9 cellular contexts compared by ENCODE assay signal in genomic region chr1:108646265-108646660, GRCh38. TPM values are rescaled to one million over a fixed set of nuclear protein-coding genes. Genes with fewer than 3 reads are reported as not detected.
DNase-seq lines count a peak whose midpoint lies in the region; ATAC-seq and TF ChIP-seq lines count a peak whose summit lies in the region.
"Had no signal": no experiment of that assay in that cellular context is flagged by ENCODE, and none has a peak within 500 bp of the region (broad histone marks: within the 10 kb centered on the region; RNA-seq: fewer than 3 reads in every experiment).

No MANE protein-coding gene starts in this region.

- no peak for TF ChIP-seq POLR2A in IMR-90 (IDR thresholded peaks at IDR 0.05; ENCODE audit: low read depth, low read length)
- TF ChIP-seq POLR2A in spleen (IDR thresholded peaks at IDR 0.05), result no peak

- H3K23ac ChIP-seq in IMR-90 (ENCODE audit: low read depth, low read length), result no peak overlapping the region

- peak overlapping the region; percentile 27 to 76; a peak in 2 of 4 replicates for H4K8ac ChIP-seq in IMR-90 (ENCODE audit: low read depth in 2 of 2, low read length in 2 of 2)

- dilution Hi-C loops in IMR-90 (cut with HindIII; ENCODE audit: low sequenced_read_pairs, unreplicated experiment), result no loop called here

- intact Hi-C loops in IMR-90 (cut with micrococcal nuclease), result loop anchor here (10.0 kb wide), 1 partner anchor 431 kb away; no protein-coding TSS in a partner anchor
- intact Hi-C loops in left ventricle myocardium inferior (cut with micrococcal nuclease), result no loop called here
- intact Hi-C loops in spleen (cut with DNase I; ENCODE audit: low total_unique reads), result loop anchor here (5.0 kb wide), 1 partner anchor 84 kb away; the partner anchor contains the start of gene EEIG2

- H3K18ac ChIP-seq in IMR-90 (ENCODE audit: low read depth, low read length), result peak overlapping the region; percentile 50; the same call in 1 of the 2 replicates

- peak overlapping the region; percentile 44; the same call in 1 of the 2 replicates for H4K91ac ChIP-seq in IMR-90 (ENCODE audit: insufficient read depth, low read depth, low read length)

- CTCF ChIA-PET in IMR-90 (lab: Yijun Ruan, JAX), result interaction anchor here (1.5 kb wide), 1 partner anchor 86 kb away, joined by 3 read pairs; the partner anchor contains the start of gene EEIG2

- H3K27ac ChIP-seq in IMR-90 (ENCODE audit: insufficient read depth, low read length), result no peak overlapping the region
- H3K27ac ChIP-seq in left ventricle myocardium inferior (replicated peaks), result peak overlapping the region; percentile 59
- H3K27ac ChIP-seq in spleen, result peak overlapping the region; percentile 64 to 95 (median 92)
- H3K27ac ChIP-seq: cardiac muscle cell had no signal

- H3K14ac ChIP-seq in IMR-90 (replicated peaks; ENCODE audit: low read depth, low read length), result 0 out of 2 replicates have a peak overlapping the region, but pooled peaks have one; percentile 9

- H2BK15ac ChIP-seq in IMR-90 (ENCODE audit: low read depth, low read length), result no peak overlapping the region; the same call in 2 of the 3 replicates

- no peaks in the 10 kb centered on the region for H3K27me3 Mint-ChIP-seq in activated naive CD8-positive, alpha-beta T cell

- no TSS peak for BruUV-seq in IMR-90 (replicated peaks; lab: Mats Ljungman, UMichigan)

- H4K20me1 ChIP-seq in IMR-90 (ENCODE audit: insufficient read depth, low read length), result no peaks in the 10 kb centered on the region

- peak overlapping the region; percentile 76; the same call in 1 of the 2 replicates for H2BK120ac ChIP-seq in IMR-90 (ENCODE audit: low read depth, low read length)

- H3K9ac ChIP-seq in IMR-90 (ENCODE audit: low read depth, low read length), result no peak overlapping the region

- no peak overlapping the region for H2AK9ac ChIP-seq in IMR-90 (replicated peaks; ENCODE audit: low read depth, low read length, poor library complexity)

- H3K4me3 ChIP-seq in IMR-90 (ENCODE audit: insufficient read depth, low read depth, low read length) (no peak overlapping the region), left ventricle myocardium inferior (no peak overlapping the region), spleen (peak overlapping the region in 1 of 8 donors; percentile 50)
- H3K4me3 ChIP-seq: cardiac muscle cell had no signal

- in situ Hi-C loops in IMR-90 (cut with MboI; ENCODE audit: low sequenced_read_pairs), result no loop called here

- WGBS in IMR-90 (ENCODE audit: extremely low coverage in 2 of 2, insufficient read length in 1 of 2), 2 experiments, result no CpG with 5 or more reads among the region's 4 CpGs
- 55 to 80% (median 71%) methylated on average over 4 of the region's 4 CpGs for WGBS in spleen, 5 donors

- ATAC-seq in IMR-90 (ENCODE audit: low read depth), result no peak

- no peaks in the 10 kb centered on the region for H3K27me3 ChIP-seq in IMR-90 (ENCODE audit: control insufficient read depth, insufficient read depth, low read length)
- no peaks in the 10 kb centered on the region for H3K27me3 ChIP-seq in left ventricle myocardium inferior (ENCODE audit: low read depth)
- no peaks in the 10 kb centered on the region for H3K27me3 ChIP-seq in spleen (replicated peaks in 1 of 7)
- H3K27me3 ChIP-seq: cardiac muscle cell had no signal

- H3K4me1 ChIP-seq in IMR-90 (ENCODE audit: control insufficient read depth, insufficient read depth, low read length) (peaks cover 5% of the 10 kb centered on the region), left ventricle myocardium inferior (peaks cover 10% of the 10 kb centered on the region), spleen (peaks cover 13 to 59% (median 49%) of the 10 kb centered on the region in 6 donors)

- no peak overlapping the region for H2BK5ac ChIP-seq in IMR-90 (ENCODE audit: low read depth, low read length, poor library complexity, severe bottlenecking)

- POLR2A ChIA-PET in IMR-90 (lab: Charles Lee; ENCODE audit: unreplicated experiment), result no interaction called here

- H3K4ac ChIP-seq in IMR-90 (ENCODE audit: low read depth, low read length), result peak overlapping the region; percentile 42

- H2AFZ ChIP-seq in IMR-90 (replicated peaks; ENCODE audit: low read length, poor library complexity), result peak overlapping the region; percentile 40

- peaks cover 23% of the 10 kb centered on the region for H3K36me3 Mint-ChIP-seq in activated naive CD8-positive, alpha-beta T cell

- no peak overlapping the region for H3K56ac ChIP-seq in IMR-90 (ENCODE audit: extremely low read depth, insufficient read depth, low read length)

- no peak overlapping the region; the same call in 1 of the 2 replicates for H2AK5ac ChIP-seq in IMR-90 (ENCODE audit: low read depth, low read length)

- H3K36me3 ChIP-seq in IMR-90 (ENCODE audit: control insufficient read depth, insufficient read depth, low read length) (no peaks in the 10 kb centered on the region), left ventricle myocardium inferior (no peaks in the 10 kb centered on the region), spleen (peaks cover 0 to 30% (median 3%) of the 10 kb centered on the region in 6 donors)
- H3K36me3 ChIP-seq: cardiac muscle cell had no signal

- H3K79me1 ChIP-seq in IMR-90 (ENCODE audit: low read depth in 1 of 2, low read length in 2 of 2), result no peaks in the 10 kb centered on the region

- peak overlapping the region; percentile 98 for H3K27ac Mint-ChIP-seq in activated naive CD8-positive, alpha-beta T cell

- H2BK20ac ChIP-seq in IMR-90 (ENCODE audit: low read depth, low read length), result peak overlapping the region; percentile 18; the same call in 1 of the 2 replicates

- H3K9me1 ChIP-seq in IMR-90 (ENCODE audit: insufficient read depth, low read length), result no peaks in the 10 kb centered on the region; the same call in 1 of the 2 replicates

- H3K4me3 Mint-ChIP-seq in activated naive CD8-positive, alpha-beta T cell, result peak overlapping the region; percentile 63

- H3K4me2 ChIP-seq in IMR-90 (ENCODE audit: low read depth, low read length), result no peak overlapping the region

- no peaks in the 10 kb centered on the region for H3K9me3 Mint-ChIP-seq in activated naive CD8-positive, alpha-beta T cell (ENCODE audit: low read depth)

- TF ChIP-seq RAD21 in IMR-90 (IDR thresholded peaks at IDR 0.05; ENCODE audit: low read length), result no peak

- peaks cover 64% of the 10 kb centered on the region for H3K4me1 Mint-ChIP-seq in activated naive CD8-positive, alpha-beta T cell (ENCODE audit: low read depth)

- H3K9me3 ChIP-seq in IMR-90 (ENCODE audit: control insufficient read depth, insufficient read depth, low read length) (no peaks in the 10 kb centered on the region), left ventricle myocardium inferior (replicated peaks) (no peaks in the 10 kb centered on the region), spleen (no peaks in the 10 kb centered on the region)

- H4K5ac ChIP-seq in IMR-90 (ENCODE audit: low read depth, low read length), result peak overlapping the region; percentile 88

- TF ChIP-seq CTCF in IMR-90 (conservative IDR thresholded peaks at IDR 0.05; ENCODE audit: low read depth, low read length), result no peak
- TF ChIP-seq CTCF in left ventricle myocardium inferior (IDR thresholded peaks at IDR 0.05; ENCODE audit: borderline replicate concordance), result no peak
- no peak for TF ChIP-seq CTCF in spleen (IDR thresholded peaks at IDR 0.05 in 8 of 11, conservative IDR thresholded peaks at IDR 0.05 in 3 of 11)

- no peak for DNase-seq in IMR-90
- DNase-seq in left ventricle myocardium inferior, result no peak
- no peak for DNase-seq in spleen
- DNase-seq in mucosa of gallbladder (ENCODE audit: low spot score), result no peak
- DNase-seq in stimulated activated CD4-positive, alpha-beta T cell treated with anti-CD3 and anti-CD28 coated beads, Interleukin-1b, Interleukin-23, amount 100 ng/mL, for 48 hours, result no peak
- DNase-seq in NCI-H2171 treated with DMSO at 0.1 percent for 48 hours (lab: John Stamatoyannopoulos, UW), result no peak
- DNase-seq: NCI-H1105 had no signal

TF ChIP-seq in IMR-90, 13 proteins besides CTCF, POLR2A, EP300 and RAD21 (continues in another document):
- TF ChIP-seq BHLHE40 (IDR thresholded peaks at IDR 0.05; ENCODE audit: low read depth, low read length) (no peak), MXI1 (IDR thresholded peaks at IDR 0.05; ENCODE audit: borderline replicate concordance, low read depth, low read length) (no peak), CEBPB (IDR thresholded peaks at IDR 0.05; ENCODE audit: low read depth, low read length) (no peak), SMC3 (IDR thresholded peaks at IDR 0.05; ENCODE audit: low read depth, low read length) (no peak), FOS (IDR thresholded peaks at IDR 0.05; ENCODE audit: low read depth, low read length) (no peak), NFE2L2 (IDR thresholded peaks at IDR 0.05; ENCODE audit: low read depth, low read length) (no peak), MAFK (IDR thresholded peaks at IDR 0.05; ENCODE audit: low read depth, low read length) (no peak), RCOR1 (IDR thresholded peaks at IDR 0.05; ENCODE audit: insufficient replicate concordance, low read length) (no peak), MAZ (IDR thresholded peaks at IDR 0.05; ENCODE audit: borderline replicate concordance, low read depth, low read length) (no peak), RFX5 (IDR thresholded peaks at IDR 0.05; ENCODE audit: low read depth, low read length) (no peak)
- TF ChIP-seq, protein P1, sequence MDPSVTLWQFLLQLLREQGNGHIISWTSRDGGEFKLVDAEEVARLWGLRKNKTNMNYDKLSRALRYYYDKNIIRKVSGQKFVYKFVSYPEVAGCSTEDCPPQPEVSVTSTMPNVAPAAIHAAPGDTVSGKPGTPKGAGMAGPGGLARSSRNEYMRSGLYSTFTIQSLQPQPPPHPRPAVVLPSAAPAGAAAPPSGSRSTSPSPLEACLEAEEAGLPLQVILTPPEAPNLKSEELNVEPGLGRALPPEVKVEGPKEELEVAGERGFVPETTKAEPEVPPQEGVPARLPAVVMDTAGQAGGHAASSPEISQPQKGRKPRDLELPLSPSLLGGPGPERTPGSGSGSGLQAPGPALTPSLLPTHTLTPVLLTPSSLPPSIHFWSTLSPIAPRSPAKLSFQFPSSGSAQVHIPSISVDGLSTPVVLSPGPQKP (IDR thresholded peaks at IDR 0.05; ENCODE audit: borderline replicate concordance, low read depth, low read length), result no peak

RNA-seq across cellular contexts. Expression of gene HENMT1, which starts 14.6 kb away (rescaled TPM):
- 0.28 and 0.54 TPM in 2 replicates for total RNA-seq in IMR-90 (2012; rRNA removed)
- polyA plus RNA-seq in IMR-90 (2012; rRNA removed), result 0.43 and 0.67 TPM in 2 replicates
- polyA plus RNA-seq in IMR-90 (2012; cell fraction: cytosol; rRNA removed), result 0.09 and 0.54 TPM in 2 replicates
- 0.09 and 0.69 TPM in 2 replicates for polyA plus RNA-seq in IMR-90 (2012; cell fraction: nucleus; rRNA removed; ENCODE audit: low replicate concordance)
- 1.4 TPM for total RNA-seq in left ventricle myocardium inferior
- 10 to 100 TPM in 6 of 7 donors, 1 to 10 TPM in 1; 7.3 to 16.5 (median 11.5) TPM for total RNA-seq in spleen
- 10 to 100 TPM in 2 of 3 donors, 1 to 10 TPM in 1; 9.2 to 11.2 (median 10.9) TPM for polyA plus RNA-seq in spleen
- total RNA-seq in mucosa of gallbladder, result 7.0 TPM

RNA-seq across cellular contexts. Expression of gene PRPF38B, which starts 45.8 kb away (rescaled TPM):
- total RNA-seq in IMR-90 (2012; rRNA removed) (9.0 and 15.0 TPM in 2 replicates), left ventricle myocardium inferior (16.5 TPM), spleen (10 to 100 TPM; 51.2 to 84.8 (median 66.0) TPM), mucosa of gallbladder (35.3 TPM)
- polyA plus RNA-seq in IMR-90 (2012; rRNA removed) (15.5 and 19.3 TPM in 2 replicates), spleen (10 to 100 TPM; 28.7 to 54.0 (median 42.0) TPM)
- polyA plus RNA-seq in IMR-90 (2012; cell fraction: cytosol; rRNA removed), result 3.9 and 6.9 TPM in 2 replicates
- 35.6 and 60.1 TPM in 2 replicates for polyA plus RNA-seq in IMR-90 (2012; cell fraction: nucleus; rRNA removed; ENCODE audit: low replicate concordance)
